In genomic region chr13:99258210-99258860, GRCh38 we compare ENCODE assay signal across 9 cellular contexts. TPM values are rescaled to one million over a fixed set of nuclear protein-coding genes. Genes with fewer than 3 reads are reported as not detected.
DNase-seq lines count a peak whose midpoint lies in the region; ATAC-seq lines count a peak whose summit lies in the region.
"Had no signal": no experiment of that assay in that cellular context is flagged by ENCODE, and none has a peak within 500 bp of the region (broad histone marks: within the 10 kb centered on the region; RNA-seq: fewer than 3 reads in every experiment).

A gene with protein sequence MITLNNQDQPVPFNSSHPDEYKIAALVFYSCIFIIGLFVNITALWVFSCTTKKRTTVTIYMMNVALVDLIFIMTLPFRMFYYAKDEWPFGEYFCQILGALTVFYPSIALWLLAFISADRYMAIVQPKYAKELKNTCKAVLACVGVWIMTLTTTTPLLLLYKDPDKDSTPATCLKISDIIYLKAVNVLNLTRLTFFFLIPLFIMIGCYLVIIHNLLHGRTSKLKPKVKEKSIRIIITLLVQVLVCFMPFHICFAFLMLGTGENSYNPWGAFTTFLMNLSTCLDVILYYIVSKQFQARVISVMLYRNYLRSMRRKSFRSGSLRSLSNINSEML (minus strand): TSS chr13:99258379. CDS start chr13:99255872, 2,507 bp downstream.

- H3K36me3 ChIP-seq in BLaER1 (peaks cover 37% of the 10 kb centered on the region), thymus (ENCODE audit: control insufficient read depth, insufficient read depth) (peaks cover 16% of the 10 kb centered on the region)

- H4K20me1 ChIP-seq in BLaER1, result peaks cover 6% of the 10 kb centered on the region

- H3K27me3 ChIP-seq in BLaER1 (no peaks in the 10 kb centered on the region), thymus (ENCODE audit: control insufficient read depth, insufficient read depth) (no peaks in the 10 kb centered on the region)

- H3K27ac ChIP-seq in BLaER1 (peak within 1 kb of the TSS; percentile 74), thymus (ENCODE audit: low read depth) (peak within 1 kb of the TSS; percentile 83)

- H3K9me3 Mint-ChIP-seq in activated CD4-positive, alpha-beta memory T cell treated with anti-CD3 and anti-CD28 coated beads, Interleukin-2, amount 10 ng/mL, durations not matched to agents 7 days and 5 days, result no peaks in the 10 kb centered on the region

- H3K9me3 ChIP-seq in BLaER1 (no peaks in the 10 kb centered on the region), thymus (ENCODE audit: control insufficient read depth) (no peaks in the 10 kb centered on the region)

- peaks cover 54% of the 10 kb centered on the region for H3K4me1 Mint-ChIP-seq in activated CD4-positive, alpha-beta memory T cell treated with anti-CD3 and anti-CD28 coated beads, Interleukin-2, amount 10 ng/mL, durations not matched to agents 7 days and 5 days

- H3K4me3 Mint-ChIP-seq in activated CD4-positive, alpha-beta memory T cell treated with anti-CD3 and anti-CD28 coated beads, Interleukin-2, amount 10 ng/mL, durations not matched to agents 7 days and 5 days, result peak within 1 kb of the TSS; percentile 78

- peak; percentile 48 for DNase-seq in activated CD4-positive, alpha-beta memory T cell treated with anti-CD3 and anti-CD28 coated beads, Interleukin-2, amount 10 ng/mL, durations not matched to agents 7 days and 5 days
- DNase-seq in NCI-H69 (lab: John Stamatoyannopoulos, UW), result no peak
- DNase-seq in NCI-H128 (lab: John Stamatoyannopoulos, UW; ENCODE audit: unreplicated experiment), result no peak
- DNase-seq in AG08395 (ENCODE audit: low spot score), result no peak

- peak within 1 kb of the TSS; percentile 51 for H3K4me3 ChIP-seq in BLaER1
- peak within 1 kb of the TSS; percentile 36 for H3K4me3 ChIP-seq in thymus (ENCODE audit: low read length)
- H3K4me3 ChIP-seq: lung had no signal

- CTCF ChIA-PET in activated CD4-positive, alpha-beta memory T cell treated with anti-CD3 and anti-CD28 coated beads, Interleukin-2, amount 10 ng/mL, durations not matched to agents 7 days and 5 days (lab: Charles Lee), result interaction anchor here (0.7 to 4.3 kb wide), 13 partner anchors 8 to 178 kb away, joined by 3 to 31 read pairs (median 6); partner anchors contain the start of gene UBAC2

- ATAC-seq in GM19372 (IDR thresholded peaks at IDR 0.05; ENCODE audit: low read depth, unreplicated experiment), result peak; percentile 81
- peak; percentile 87 for ATAC-seq in HG03175 (IDR thresholded peaks at IDR 0.05; ENCODE audit: unreplicated experiment)

- H3K4me1 ChIP-seq in BLaER1, result peaks cover 94% of the 10 kb centered on the region
- peaks cover 2% of the 10 kb centered on the region for H3K4me1 ChIP-seq in thymus (ENCODE audit: control insufficient read depth, insufficient read depth, low read length)

- H3K27ac Mint-ChIP-seq in activated CD4-positive, alpha-beta memory T cell treated with anti-CD3 and anti-CD28 coated beads, Interleukin-2, amount 10 ng/mL, durations not matched to agents 7 days and 5 days, result peak within 1 kb of the TSS; percentile 91

- peak within 1 kb of the TSS; percentile 73 for H3K4me2 ChIP-seq in BLaER1

- peak within 1 kb of the TSS; percentile 71 for H3K9ac ChIP-seq in BLaER1

- POLR2A ChIA-PET in activated CD4-positive, alpha-beta memory T cell treated with anti-CD3 and anti-CD28 coated beads, Interleukin-2, amount 10 ng/mL, durations not matched to agents 7 days and 5 days (lab: Charles Lee), result interaction anchor here (0.8 to 5.1 kb wide), 27 partner anchors 11 to 244 kb away, joined by 3 to 99 read pairs (median 5); partner anchors contain the start of genes GPR183 and UBAC2

- peaks cover 39% of the 10 kb centered on the region for H3K36me3 Mint-ChIP-seq in activated CD4-positive, alpha-beta memory T cell treated with anti-CD3 and anti-CD28 coated beads, Interleukin-2, amount 10 ng/mL, durations not matched to agents 7 days and 5 days (ENCODE audit: low read depth)

- H3K27me3 Mint-ChIP-seq in activated CD4-positive, alpha-beta memory T cell treated with anti-CD3 and anti-CD28 coated beads, Interleukin-2, amount 10 ng/mL, durations not matched to agents 7 days and 5 days, result no peaks in the 10 kb centered on the region

- WGBS in thymus, result 13% methylated on average over 4 of the region's 4 CpGs

RNA-seq across cellular contexts. Expression of the gene that starts here (rescaled TPM):
- total RNA-seq in activated CD4-positive, alpha-beta memory T cell treated with anti-CD3 and anti-CD28 coated beads, Interleukin-2, amount 10 ng/mL, durations not matched to agents 7 days and 5 days, result 10 to 100 TPM; 10.3 to 10.4 TPM
- 6.7 TPM for polyA plus RNA-seq in thymus
